28 cellular contexts compared by ENCODE assay signal in the genomic region with DNA sequence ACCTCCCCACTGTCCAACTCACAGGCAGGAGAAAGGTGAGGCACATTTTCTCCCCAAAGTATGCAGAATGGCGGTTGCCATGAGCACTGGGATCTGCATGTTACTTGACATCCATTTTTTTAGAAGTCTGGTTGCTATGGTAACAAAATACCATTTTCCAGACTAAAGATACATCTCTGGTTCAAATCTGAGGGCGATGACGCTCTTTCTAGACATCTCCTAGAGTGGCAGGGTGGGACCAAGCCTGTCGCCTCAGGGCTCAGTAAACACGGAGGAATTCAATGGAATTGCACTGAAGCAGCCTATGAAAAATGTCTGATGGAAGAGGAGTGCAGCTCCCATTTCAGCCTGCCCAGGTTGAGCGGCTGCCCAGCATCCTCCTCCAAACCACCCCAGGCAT. TPM values are rescaled to one million over a fixed set of nuclear protein-coding genes. Genes with fewer than 3 reads are reported as not detected.
A peak's percentile ranks its signal among the peaks of the same experiment; 100 is the strongest.
DNase-seq lines count a peak whose midpoint lies in the region; ATAC-seq and TF ChIP-seq lines count a peak whose summit lies in the region.
"Had no signal": no experiment of that assay in that cellular context is flagged by ENCODE, and none has a peak within 500 bp of the region (broad histone marks: within the 10 kb centered on the region; RNA-seq: fewer than 3 reads in every experiment).

No MANE protein-coding gene starts in this region.

- intact Hi-C loops in left cardiac atrium (cut with DNase I) = no loop called here

- no peak overlapping the region for H3K4me3 ChIP-seq in RWPE2 (ENCODE audit: severe bottlenecking)
- H3K4me3 ChIP-seq: BLaER1, lung, spleen, stomach had no signal

- no peaks in the 10 kb centered on the region for H3K27me3 ChIP-seq in RWPE2 (ENCODE audit: insufficient read depth, poor library complexity, severe bottlenecking)
- H3K27me3 ChIP-seq: BLaER1 had no signal

- no peak for TF ChIP-seq CTCF in HFFc6 (IDR thresholded peaks at IDR 0.05)
- no peak for TF ChIP-seq CTCF in RWPE2 (IDR thresholded peaks at IDR 0.05; ENCODE audit: poor library complexity, severe bottlenecking)

- no peaks in the 10 kb centered on the region for H3K9me3 ChIP-seq in RWPE2 (ENCODE audit: severe bottlenecking)
- H3K9me3 ChIP-seq: BLaER1, SK-N-SH, spleen, stomach had no signal

- H3K36me3 ChIP-seq in RWPE2 (ENCODE audit: low read depth) = no peaks in the 10 kb centered on the region
- H3K36me3 ChIP-seq: BLaER1, spleen, stomach had no signal

- DNase-seq in DMS53 (lab: John Stamatoyannopoulos, UW) (peak; percentile 38), DMS53 treated with DMSO at 0.1 percent for 48 hours (lab: John Stamatoyannopoulos, UW; ENCODE audit: unreplicated experiment) (no peak), HFFc6 (peak; percentile 55), RWPE2 (ENCODE audit: low spot score) (no peak), left kidney (ENCODE audit: low read depth, low spot score) (peak; percentile 17), left cardiac atrium (no peak), cerebellum (ENCODE audit: low spot score) (no peak)
- DNase-seq: activated CD4-positive, alpha-beta T cell treated with anti-CD3 and anti-CD28 coated beads, Interleukin-2, amount 50 U/mL, for 4 hours; activated effector memory CD4-positive, alpha-beta T cell treated with anti-CD3 and anti-CD28 coated beads, Interleukin-2, amount 50 U/mL, for 16 hours; Calu3; KG1; MV-4-11; NCI-H2081 treated with DMSO at 0.1 percent for 48 hours; occipital lobe; retina; SK-N-SH; spleen; stimulated activated CD4-positive, alpha-beta T cell treated with anti-CD3 and anti-CD28 coated beads, Interleukin-4, amount 100 ng/mL, for 24 hours; stomach had no signal

- H3K36me3 Mint-ChIP-seq in HFFc6 (ENCODE audit: low read depth) = no peaks in the 10 kb centered on the region
- H3K36me3 Mint-ChIP-seq: WTC11 had no signal

- H3K27ac ChIP-seq in RWPE2 (ENCODE audit: poor library complexity, severe bottlenecking) = no peak overlapping the region
- H3K27ac ChIP-seq: 22Rv1, BLaER1, stomach had no signal

- no peaks in the 10 kb centered on the region for H3K9me3 Mint-ChIP-seq in HFFc6
- H3K9me3 Mint-ChIP-seq: WTC11 had no signal

- H3K27ac Mint-ChIP-seq in HFFc6 = no peak overlapping the region
- H3K27ac Mint-ChIP-seq: WTC11 had no signal

- no peak overlapping the region for H3K4me3 Mint-ChIP-seq in HFFc6
- H3K4me3 Mint-ChIP-seq: WTC11 had no signal

- H3K4me1 ChIP-seq in RWPE2 (ENCODE audit: insufficient read depth, poor library complexity, severe bottlenecking) = no peaks in the 10 kb centered on the region
- H3K4me1 ChIP-seq: BLaER1, stomach had no signal

- H3K27me3 Mint-ChIP-seq in HFFc6 (ENCODE audit: insufficient read depth) = peaks cover 47% of the 10 kb centered on the region

- H3K4me1 Mint-ChIP-seq in HFFc6 (ENCODE audit: low read depth) = no peaks in the 10 kb centered on the region

- ATAC-seq in RWPE2 (ENCODE audit: low read depth) (peak; percentile 54), left cardiac atrium (no peak), GM19023 (IDR thresholded peaks at IDR 0.05; ENCODE audit: unreplicated experiment) (no peak)
- ATAC-seq: WTC11 had no signal

RNA-seq across cellular contexts. Expression of gene FAM43B, which starts 21.5 kb away (rescaled TPM):
- total RNA-seq in HFFc6 (2021; fragmentation: NEBNext Ultra II Directional; extraction: Animal tissue kit (Norgen Biotek cat#: 25700)) = under 1 TPM in 1 of 6 experiments, not detected in 5; 0.07 TPM
- total RNA-seq in left cardiac atrium (1 to 10 TPM; 1.6 to 3.3 TPM), cerebellum (2.5 TPM)
- total RNA-seq: bronchial epithelial cell; Calu3; dermis blood vessel endothelial cell; endothelial cell of umbilical vein; stomach; T-helper 2 cell treated with Interferon-gamma antibody and Interleukin-4, amounts not matched to agents 100 ng/mL and 5 ng/mL, for 36 hours had no signal

RNA-seq across cellular contexts. Expression of gene MUL1, which starts 22.9 kb away (rescaled TPM):
- total RNA-seq in HFFc6 (2021; fragmentation: NEBNext Ultra II Directional; extraction: Animal tissue kit (Norgen Biotek cat#: 25700)) = 10 to 100 TPM; 26.9 to 36.4 (median 27.8) TPM
- total RNA-seq in left cardiac atrium (10 to 100 TPM; 32.4 to 41.0 TPM), cerebellum (10.3 TPM)

RNA-seq across cellular contexts. Expression of gene CAMK2N1, which starts 44.9 kb away (rescaled TPM):
- total RNA-seq in HFFc6 (2021; fragmentation: NEBNext Ultra II Directional; extraction: Animal tissue kit (Norgen Biotek cat#: 25700)) = 10 to 100 TPM; 40.3 to 57.8 (median 42.6) TPM
- total RNA-seq in left cardiac atrium (10 to 100 TPM; 19.4 to 25.3 TPM), cerebellum (26.5 TPM)

RNA-seq across cellular contexts. Expression of gene CDA, which starts 58.0 kb away (rescaled TPM):
- 10 to 100 TPM in 4 of 6 experiments, 1 to 10 TPM in 2; 6.7 to 15.4 (median 13.3) TPM for total RNA-seq in HFFc6 (2021; fragmentation: NEBNext Ultra II Directional; extraction: Animal tissue kit (Norgen Biotek cat#: 25700))
- total RNA-seq in left cardiac atrium = 1 to 10 TPM; 2.4 to 6.5 TPM
- total RNA-seq in cerebellum = not detected
- total RNA-seq: occipital lobe; T-helper 2 cell treated with Interferon-gamma antibody and Interleukin-4, amounts not matched to agents 100 ng/mL and 5 ng/mL, for 36 hours had no signal

Comparison
In these comparisons a context has a peak if more than half of its experiments do, and no peak if none do; other contexts are left out.
1. DNase-seq: peak in DMS53 (single experiment), HFFc6 (single experiment) and left kidney (single experiment); none in DMS53 treated with DMSO at 0.1 percent for 48 hours (single experiment), RWPE2 (single experiment), left cardiac atrium (single experiment) and cerebellum (single experiment).